Comparison of ENCODE assay signal across 24 cellular contexts in the genomic region with DNA sequence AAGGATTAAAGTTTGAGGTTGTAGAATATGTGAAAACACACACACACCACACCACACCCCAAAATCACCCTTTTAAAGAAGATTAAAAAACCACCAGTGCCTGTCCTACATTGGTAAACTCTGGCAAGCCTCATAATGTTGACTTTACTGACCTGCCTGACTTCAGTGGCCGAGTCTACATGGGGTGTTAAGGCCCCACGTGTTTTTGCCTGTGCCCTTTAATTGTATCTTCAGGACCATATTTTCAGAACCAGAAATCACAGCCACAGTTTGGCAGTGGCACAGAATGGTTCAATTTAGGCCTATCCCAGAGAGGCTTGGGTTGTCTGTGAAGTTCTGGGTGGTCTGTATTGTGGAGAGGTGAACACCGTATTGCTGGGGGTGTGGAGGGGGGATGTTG. TPM values are rescaled to one million over a fixed set of nuclear protein-coding genes. Genes with fewer than 3 reads are reported as not detected.
DNase-seq lines count a peak whose midpoint lies in the region; ATAC-seq and TF ChIP-seq lines count a peak whose summit lies in the region.
"Had no signal": no experiment of that assay in that cellular context is flagged by ENCODE, and none has a peak within 500 bp of the region (broad histone marks: within the 10 kb centered on the region; RNA-seq: fewer than 3 reads in every experiment).

No MANE protein-coding gene starts in this region.

- TF ChIP-seq CTCF in left ventricle myocardium inferior (IDR thresholded peaks at IDR 0.05; ENCODE audit: borderline replicate concordance) (no peak), liver (IDR thresholded peaks at IDR 0.05; ENCODE audit: low read depth, low read length, missing input control) (no peak), GM13977 (IDR thresholded peaks at IDR 0.05; ENCODE audit: extremely low read depth, insufficient read depth, missing control alignments) (no peak)

- DNase-seq in left ventricle myocardium inferior (no peak), Right ventricle myocardium superior (no peak), NCI-H1417 (lab: John Stamatoyannopoulos, UW) (no peak), mucosa of gallbladder (ENCODE audit: low spot score) (no peak), GM13977 (ENCODE audit: low spot score) (no peak)
- no peak for DNase-seq in stimulated activated CD4-positive, alpha-beta T cell treated with anti-CD3 and anti-CD28 coated beads, Interleukin-15, amount 100 ng/mL, for 24 hours
- DNase-seq: activated CD4-positive, alpha-beta T cell treated with anti-CD3 and anti-CD28 coated beads for 36 hours; Calu3; cortex of kidney; EL; foreskin keratinocyte; H9; KBM-7; kidney; NCI-H187; NCI-H774; SHP77 treated with DMSO at 0.1 percent for 48 hours; stimulated activated naive CD4-positive, alpha-beta T cell had no signal

- H3K9ac ChIP-seq in liver (ENCODE audit: low read depth in 1 of 2, low read length in 2 of 2) (no peak overlapping the region), rectal smooth muscle tissue (ENCODE audit: low read length) (no peak overlapping the region)

- H3K36me3 ChIP-seq in left ventricle myocardium inferior (peaks cover 33% of the 10 kb centered on the region), liver (ENCODE audit: control insufficient read depth in 4 of 4, insufficient read depth in 3 of 4, low read depth in 1 of 4, low read length in 3 of 4) (peaks cover 0 to 4% (median under 1%) of the 10 kb centered on the region in 4 donors), rectal smooth muscle tissue (ENCODE audit: control insufficient read depth, insufficient read depth, low read length) (no peaks in the 10 kb centered on the region)

- H3K9me3 ChIP-seq in left ventricle myocardium inferior (replicated peaks) (no peaks in the 10 kb centered on the region), liver (ENCODE audit: control insufficient read depth in 4 of 4, low read length in 3 of 4) (no peaks in the 10 kb centered on the region)
- H3K9me3 ChIP-seq: A549 had no signal

- H3K4me3 ChIP-seq in left ventricle myocardium inferior (no peak overlapping the region), liver (ENCODE audit: low read depth in 1 of 3, low read length in 3 of 3) (no peak overlapping the region), rectal smooth muscle tissue (ENCODE audit: low read length) (no peak overlapping the region)
- H3K4me3 ChIP-seq: A549 had no signal

- H3K4me1 ChIP-seq in left ventricle myocardium inferior (peaks cover 100% of the 10 kb centered on the region), liver (ENCODE audit: control insufficient read depth in 4 of 4, insufficient read depth in 4 of 4, low read length in 3 of 4) (peaks cover 34 to 80% (median 53%) of the 10 kb centered on the region in 4 donors), rectal smooth muscle tissue (ENCODE audit: control insufficient read depth, insufficient read depth, low read length) (peaks cover 11% of the 10 kb centered on the region)
- H3K4me1 ChIP-seq: A549, foreskin keratinocyte had no signal

- in situ Hi-C loops in GM13977 (cut with MboI; ENCODE audit: low pct_unique_long_range_greater_than_20kb, low sequenced_read_pairs, unreplicated experiment) = no loop called here

- H3K27me3 ChIP-seq in left ventricle myocardium inferior (ENCODE audit: low read depth) (no peaks in the 10 kb centered on the region), liver (ENCODE audit: control insufficient read depth in 4 of 4, insufficient read depth in 4 of 4, low read length in 3 of 4) (no peaks in the 10 kb centered on the region), rectal smooth muscle tissue (ENCODE audit: control insufficient read depth, insufficient read depth, low read length) (no peaks in the 10 kb centered on the region)
- H3K27me3 ChIP-seq: foreskin keratinocyte had no signal

- WGBS in liver = 30% methylated on average over 3 of the region's 3 CpGs

- no peak for TF ChIP-seq RAD21 in liver (IDR thresholded peaks at IDR 0.05)

- H3K27ac ChIP-seq in left ventricle myocardium inferior (replicated peaks) = peak overlapping the region; percentile 60
- H3K27ac ChIP-seq in liver (ENCODE audit: low read depth in 1 of 2, low read length in 2 of 2) = peak overlapping the region; percentile 1 to 29
- H3K27ac ChIP-seq in rectal smooth muscle tissue (ENCODE audit: low read depth, low read length) = peak overlapping the region; percentile 30
- H3K27ac ChIP-seq: A549, foreskin keratinocyte had no signal

- intact Hi-C loops in left ventricle myocardium inferior (cut with micrococcal nuclease) (no loop called here), Right ventricle myocardium superior (cut with DNase I) (no loop called here)

- ATAC-seq in Right ventricle myocardium superior (ENCODE audit: poor library complexity) = no peak
- ATAC-seq: A549; activated CD4-positive, alpha-beta T cell treated with anti-CD3 and anti-CD28 coated beads for 36 hours; foreskin keratinocyte; sciatic nerve had no signal

TF ChIP-seq in liver, 16 proteins besides CTCF, POLR2A, EP300 and RAD21:
- TF ChIP-seq HNF4G (IDR thresholded peaks at IDR 0.05) (no peak), NR2F2 (IDR thresholded peaks at IDR 0.05) (no peak), YY1 (IDR thresholded peaks at IDR 0.05) (no peak), GABPA (IDR thresholded peaks at IDR 0.05 in 1 of 2, conservative IDR thresholded peaks at IDR 0.05 in 1 of 2) (no peak), TAF1 (conservative IDR thresholded peaks at IDR 0.05) (no peak), FOXA2 (IDR thresholded peaks at IDR 0.05) (no peak), RXRA (IDR thresholded peaks at IDR 0.05) (peak in 1 of 2 donors; percentile 8)
- TF ChIP-seq, protein P1, sequence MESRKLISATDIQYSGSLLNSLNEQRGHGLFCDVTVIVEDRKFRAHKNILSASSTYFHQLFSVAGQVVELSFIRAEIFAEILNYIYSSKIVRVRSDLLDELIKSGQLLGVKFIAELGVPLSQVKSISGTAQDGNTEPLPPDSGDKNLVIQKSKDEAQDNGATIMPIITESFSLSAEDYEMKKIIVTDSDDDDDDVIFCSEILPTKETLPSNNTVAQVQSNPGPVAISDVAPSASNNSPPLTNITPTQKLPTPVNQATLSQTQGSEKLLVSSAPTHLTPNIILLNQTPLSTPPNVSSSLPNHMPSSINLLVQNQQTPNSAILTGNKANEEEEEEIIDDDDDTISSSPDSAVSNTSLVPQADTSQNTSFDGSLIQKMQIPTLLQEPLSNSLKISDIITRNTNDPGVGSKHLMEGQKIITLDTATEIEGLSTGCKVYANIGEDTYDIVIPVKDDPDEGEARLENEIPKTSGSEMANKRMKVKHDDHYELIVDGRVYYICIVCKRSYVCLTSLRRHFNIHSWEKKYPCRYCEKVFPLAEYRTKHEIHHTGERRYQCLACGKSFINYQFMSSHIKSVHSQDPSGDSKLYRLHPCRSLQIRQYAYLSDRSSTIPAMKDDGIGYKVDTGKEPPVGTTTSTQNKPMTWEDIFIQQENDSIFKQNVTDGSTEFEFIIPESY (IDR thresholded peaks at IDR 0.05) = no peak
- TF ChIP-seq, protein P2, sequence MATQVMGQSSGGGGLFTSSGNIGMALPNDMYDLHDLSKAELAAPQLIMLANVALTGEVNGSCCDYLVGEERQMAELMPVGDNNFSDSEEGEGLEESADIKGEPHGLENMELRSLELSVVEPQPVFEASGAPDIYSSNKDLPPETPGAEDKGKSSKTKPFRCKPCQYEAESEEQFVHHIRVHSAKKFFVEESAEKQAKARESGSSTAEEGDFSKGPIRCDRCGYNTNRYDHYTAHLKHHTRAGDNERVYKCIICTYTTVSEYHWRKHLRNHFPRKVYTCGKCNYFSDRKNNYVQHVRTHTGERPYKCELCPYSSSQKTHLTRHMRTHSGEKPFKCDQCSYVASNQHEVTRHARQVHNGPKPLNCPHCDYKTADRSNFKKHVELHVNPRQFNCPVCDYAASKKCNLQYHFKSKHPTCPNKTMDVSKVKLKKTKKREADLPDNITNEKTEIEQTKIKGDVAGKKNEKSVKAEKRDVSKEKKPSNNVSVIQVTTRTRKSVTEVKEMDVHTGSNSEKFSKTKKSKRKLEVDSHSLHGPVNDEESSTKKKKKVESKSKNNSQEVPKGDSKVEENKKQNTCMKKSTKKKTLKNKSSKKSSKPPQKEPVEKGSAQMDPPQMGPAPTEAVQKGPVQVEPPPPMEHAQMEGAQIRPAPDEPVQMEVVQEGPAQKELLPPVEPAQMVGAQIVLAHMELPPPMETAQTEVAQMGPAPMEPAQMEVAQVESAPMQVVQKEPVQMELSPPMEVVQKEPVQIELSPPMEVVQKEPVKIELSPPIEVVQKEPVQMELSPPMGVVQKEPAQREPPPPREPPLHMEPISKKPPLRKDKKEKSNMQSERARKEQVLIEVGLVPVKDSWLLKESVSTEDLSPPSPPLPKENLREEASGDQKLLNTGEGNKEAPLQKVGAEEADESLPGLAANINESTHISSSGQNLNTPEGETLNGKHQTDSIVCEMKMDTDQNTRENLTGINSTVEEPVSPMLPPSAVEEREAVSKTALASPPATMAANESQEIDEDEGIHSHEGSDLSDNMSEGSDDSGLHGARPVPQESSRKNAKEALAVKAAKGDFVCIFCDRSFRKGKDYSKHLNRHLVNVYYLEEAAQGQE (IDR thresholded peaks at IDR 0.05) = no peak
- TF ChIP-seq, protein P3, sequence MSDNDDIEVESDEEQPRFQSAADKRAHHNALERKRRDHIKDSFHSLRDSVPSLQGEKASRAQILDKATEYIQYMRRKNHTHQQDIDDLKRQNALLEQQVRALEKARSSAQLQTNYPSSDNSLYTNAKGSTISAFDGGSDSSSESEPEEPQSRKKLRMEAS (IDR thresholded peaks at IDR 0.05) = peak; percentile 48

RNA-seq across cellular contexts. Expression of gene ZBTB16, which starts 33.4 kb away (rescaled TPM):
- total RNA-seq in left ventricle myocardium inferior (64.5 TPM), Right ventricle myocardium superior (64.8 TPM), liver (100 to 1,000 TPM in 1 of 2 donors, 1 to 10 TPM in 1; 8.9 to 140 TPM), mucosa of gallbladder (85.4 TPM)
- 10 to 100 TPM; 18.7 to 50.4 TPM for polyA plus RNA-seq in liver
- total RNA-seq: Calu3, foreskin keratinocyte, H9, OCI-LY7 had no signal
- polyA plus RNA-seq: A549, BJ, foreskin keratinocyte had no signal
